Comparison of ENCODE assay signal across 7 cellular contexts in genomic region chr15:21705480-21705879, GRCh38.
DNase-seq lines count a peak whose midpoint lies in the region; ATAC-seq and TF ChIP-seq lines count a peak whose summit lies in the region.
"Not testable (repeated sequence)": the region's sequence is repeated elsewhere in the genome, so short reads cannot be mapped to it uniquely, and the experiment has no call there.

No MANE protein-coding gene starts in this region.

- H3K27me3 Mint-ChIP-seq in activated CD8-positive, alpha-beta T cell treated with anti-CD3 and anti-CD28 coated beads for 36 hours: not testable (repeated sequence)

- H3K4me1 Mint-ChIP-seq in activated CD8-positive, alpha-beta T cell treated with anti-CD3 and anti-CD28 coated beads for 36 hours (ENCODE audit: low read depth): not testable (repeated sequence)

- CTCF ChIA-PET in activated CD8-positive, alpha-beta T cell treated with anti-CD3 and anti-CD28 coated beads for 36 hours (lab: Charles Lee): not testable (repeated sequence)

- peak; percentile 99 for ATAC-seq in GM18868 (IDR thresholded peaks at IDR 0.05; ENCODE audit: unreplicated experiment)
- peak; percentile 100 for ATAC-seq in GM19467 (IDR thresholded peaks at IDR 0.05; ENCODE audit: unreplicated experiment)
- peak; percentile 94 for ATAC-seq in HG02588 (IDR thresholded peaks at IDR 0.05; ENCODE audit: unreplicated experiment)
- ATAC-seq in HG03039 (IDR thresholded peaks at IDR 0.05; ENCODE audit: unreplicated experiment): peak; percentile 78
- peak; percentile 84 for ATAC-seq in HG03439 (IDR thresholded peaks at IDR 0.05; ENCODE audit: unreplicated experiment)
- ATAC-seq in activated CD8-positive, alpha-beta T cell treated with anti-CD3 and anti-CD28 coated beads for 36 hours: peak; percentile 99
- peak; percentile 70 for ATAC-seq in mucosa of descending colon

- H3K36me3 Mint-ChIP-seq in activated CD8-positive, alpha-beta T cell treated with anti-CD3 and anti-CD28 coated beads for 36 hours (ENCODE audit: low read depth): not testable (repeated sequence)

- not testable (repeated sequence) for H3K36me3 ChIP-seq in mucosa of descending colon (ENCODE audit: low read depth)

- not testable (repeated sequence) for TF ChIP-seq CTCF in activated CD8-positive, alpha-beta T cell treated with anti-CD3 and anti-CD28 coated beads for 36 hours (IDR thresholded peaks at IDR 0.05); mucosa of descending colon (IDR thresholded peaks at IDR 0.05)

- not testable (repeated sequence) for H3K9me3 ChIP-seq in mucosa of descending colon

- not testable (repeated sequence) for H3K9me3 Mint-ChIP-seq in activated CD8-positive, alpha-beta T cell treated with anti-CD3 and anti-CD28 coated beads for 36 hours

- not testable (repeated sequence) for H3K4me3 Mint-ChIP-seq in activated CD8-positive, alpha-beta T cell treated with anti-CD3 and anti-CD28 coated beads for 36 hours

- not testable (repeated sequence) for H3K27ac Mint-ChIP-seq in activated CD8-positive, alpha-beta T cell treated with anti-CD3 and anti-CD28 coated beads for 36 hours

- not testable (repeated sequence) for DNase-seq in activated CD8-positive, alpha-beta T cell treated with anti-CD3 and anti-CD28 coated beads for 36 hours; mucosa of descending colon

- H3K4me3 ChIP-seq in mucosa of descending colon: not testable (repeated sequence)

- intact Hi-C loops in activated CD8-positive, alpha-beta T cell treated with anti-CD3 and anti-CD28 coated beads for 36 hours (cut with micrococcal nuclease); mucosa of descending colon (cut with DNase I, micrococcal nuclease): not testable (repeated sequence)

- POLR2A ChIA-PET in activated CD8-positive, alpha-beta T cell treated with anti-CD3 and anti-CD28 coated beads for 36 hours (lab: Charles Lee): not testable (repeated sequence)

- not testable (repeated sequence) for H3K4me1 ChIP-seq in mucosa of descending colon (ENCODE audit: low read depth)
